Comparison of ENCODE assay signal across 13 cellular contexts in genomic region chr11:47906066-47906465, GRCh38. TPM values are rescaled to one million over a fixed set of nuclear protein-coding genes. Genes with fewer than 3 reads are reported as not detected.
DNase-seq lines count a peak whose midpoint lies in the region; ATAC-seq, FAIRE-seq and TF ChIP-seq lines count a peak whose summit lies in the region.
"Had no signal": no experiment of that assay in that cellular context is flagged by ENCODE, and none has a peak within 500 bp of the region (broad histone marks: within the 10 kb centered on the region; RNA-seq: fewer than 3 reads in every experiment).

No MANE protein-coding gene starts in this region.

- H3K9me3 ChIP-seq in PC-3 (ENCODE audit: low read length) (no peaks in the 10 kb centered on the region), endothelial cell of umbilical vein (replicated peaks; ENCODE audit: control insufficient read depth, insufficient read depth, low read length) (no peaks in the 10 kb centered on the region), upper lobe of right lung (no peaks in the 10 kb centered on the region)

- no peaks in the 10 kb centered on the region for H4K20me1 ChIP-seq in PC-3 (ENCODE audit: low read length)
- H4K20me1 ChIP-seq in endothelial cell of umbilical vein (replicated peaks; ENCODE audit: control insufficient read depth, extremely low read depth, insufficient read depth, low read length), result no peaks in the 10 kb centered on the region
- H4K20me1 ChIP-seq: BLaER1 had no signal

- CTCF ChIA-PET in PC-3 (lab: Charles Lee), result no interaction called here
- CTCF ChIA-PET in endothelial cell of umbilical vein (lab: Charles Lee), result interaction anchor here (0.6 to 2.3 kb wide), 6 partner anchors 11 to 203 kb away, joined by 3 to 8 read pairs (median 3); no protein-coding TSS in a partner anchor

- TF ChIP-seq CTCF in HL-60 (IDR thresholded peaks at IDR 0.05; ENCODE audit: insufficient read depth, low read length) (no peak), PC-3 (conservative IDR thresholded peaks at IDR 0.05; ENCODE audit: low read depth, low read length) (no peak), endothelial cell of umbilical vein (IDR thresholded peaks at IDR 0.05; ENCODE audit: extremely low read depth in 1 of 2, insufficient read depth in 1 of 2, low read depth in 1 of 2, low read length in 2 of 2) (no peak), upper lobe of right lung (IDR thresholded peaks at IDR 0.05) (no peak)

- H3K4me2 ChIP-seq in PC-3 (ENCODE audit: low read length) (no peak overlapping the region), endothelial cell of umbilical vein (ENCODE audit: insufficient read depth, low read length) (peak overlapping the region; percentile 68)
- H3K4me2 ChIP-seq: BLaER1 had no signal

- DNase-seq in HL-60 (ENCODE audit: low read depth in 1 of 2, low spot score in 1 of 2) (no peak), PC-3 (no peak), endothelial cell of umbilical vein (ENCODE audit: low read depth, low spot score) (no peak), upper lobe of right lung (no peak), AML-193 (lab: John Stamatoyannopoulos, UW) (no peak), iPS-NIHi11 (ENCODE audit: low spot score) (no peak)
- no peak for DNase-seq in activated CD4-positive, alpha-beta T cell treated with anti-CD3 and anti-CD28 coated beads, Interleukin-2, amount 50 U/mL, for 4 hours
- DNase-seq: H7, NCI-H1048, NCI-H1694 treated with DMSO at 0.1 percent for 48 hours, NCI-H69, RPMI8226 had no signal

- H3K4me1 ChIP-seq in PC-3 (ENCODE audit: insufficient read depth, low read length), result no peaks in the 10 kb centered on the region
- H3K4me1 ChIP-seq in endothelial cell of umbilical vein (ENCODE audit: control insufficient read depth, extremely low read depth, insufficient read depth, low read length), result peaks cover 15% of the 10 kb centered on the region
- H3K4me1 ChIP-seq in upper lobe of right lung, result peaks cover 16% of the 10 kb centered on the region
- H3K4me1 ChIP-seq: BLaER1 had no signal

- H3K9ac ChIP-seq in PC-3 (ENCODE audit: low read length) (no peak overlapping the region), endothelial cell of umbilical vein (replicated peaks; ENCODE audit: extremely low read depth, insufficient read depth, low read length) (peak overlapping the region; percentile 61)
- H3K9ac ChIP-seq: BLaER1 had no signal

- POLR2A ChIA-PET in PC-3 (lab: Charles Lee; ENCODE audit: unreplicated experiment), result no interaction called here
- POLR2A ChIA-PET in endothelial cell of umbilical vein (lab: Charles Lee), result interaction anchor here (1.8 kb wide), 1 partner anchor 16 kb away, joined by 8 read pairs; no protein-coding TSS in a partner anchor

- intact Hi-C loops in PC-3 (cut with micrococcal nuclease), result no loop called here
- intact Hi-C loops in endothelial cell of umbilical vein (cut with micrococcal nuclease), result no loop called here
- intact Hi-C loops in upper lobe of right lung (cut with DNase I), result no loop called here

- H3K9me2 ChIP-seq in PC-3 (replicated peaks; ENCODE audit: low read length), result no peaks in the 10 kb centered on the region

- H3K27ac ChIP-seq in HL-60 (replicated peaks) (peak overlapping the region; percentile 70), PC-3 (ENCODE audit: low read length) (no peak overlapping the region), endothelial cell of umbilical vein (ENCODE audit: insufficient read depth, low read depth, low read length) (peak overlapping the region; percentile 95), upper lobe of right lung (peak overlapping the region; percentile 36)
- H3K27ac ChIP-seq: BLaER1 had no signal

- no TSS peak for BruUV-seq in PC-3 (replicated peaks; lab: Mats Ljungman, UMichigan)
- BruUV-seq in endothelial cell of umbilical vein (replicated peaks; lab: Mats Ljungman, UMichigan), result TSS peak; percentile 98

- no peak for ATAC-seq in PC-3
- ATAC-seq in upper lobe of right lung, result no peak

- H3K79me2 ChIP-seq in PC-3 (ENCODE audit: low read length) (no peaks in the 10 kb centered on the region), endothelial cell of umbilical vein (ENCODE audit: control insufficient read depth, insufficient read depth, low read length) (no peaks in the 10 kb centered on the region)

- FAIRE-seq in endothelial cell of umbilical vein (lab: Jason Lieb, UNC), result no peak

- H3K9me1 ChIP-seq in endothelial cell of umbilical vein (replicated peaks; ENCODE audit: control insufficient read depth, extremely low read depth, insufficient read depth, low read length), result no peaks in the 10 kb centered on the region

- H3K4me3 ChIP-seq in HL-60 (replicated peaks; ENCODE audit: insufficient read depth, low read length), result no peak overlapping the region
- H3K4me3 ChIP-seq in PC-3 (ENCODE audit: low read length), result no peak overlapping the region
- H3K4me3 ChIP-seq in endothelial cell of umbilical vein (replicated peaks in 1 of 3; ENCODE audit: insufficient read depth in 1 of 3, low read depth in 1 of 3, low read length in 3 of 3), result no peak overlapping the region
- no peak overlapping the region for H3K4me3 ChIP-seq in upper lobe of right lung
- H3K4me3 ChIP-seq: BLaER1 had no signal

- no peak for TF ChIP-seq POLR2A in endothelial cell of umbilical vein (IDR thresholded peaks at IDR 0.05; ENCODE audit: low read depth, low read length)

- H2AFZ ChIP-seq in PC-3 (ENCODE audit: low read length) (0 out of 2 replicates have a peak overlapping the region, but pooled peaks have one; percentile 26), endothelial cell of umbilical vein (ENCODE audit: low read depth, low read length) (peak overlapping the region; percentile 5)

- no peaks in the 10 kb centered on the region for H3F3A ChIP-seq in PC-3 (ENCODE audit: low read length, unreplicated experiment)

- no peaks in the 10 kb centered on the region for H3K36me3 ChIP-seq in PC-3 (ENCODE audit: low read depth, low read length)
- no peaks in the 10 kb centered on the region for H3K36me3 ChIP-seq in endothelial cell of umbilical vein (ENCODE audit: control insufficient read depth in 2 of 2, extremely low read depth in 1 of 2, insufficient read depth in 2 of 2, low read length in 2 of 2)
- no peaks in the 10 kb centered on the region for H3K36me3 ChIP-seq in upper lobe of right lung
- H3K36me3 ChIP-seq: BLaER1 had no signal

- dilution Hi-C loops in endothelial cell of umbilical vein (cut with MboI; ENCODE audit: extremely low pct_ligation_motif_present, low sequenced_read_pairs), result no loop called here

- no peaks in the 10 kb centered on the region for H3K27me3 ChIP-seq in HL-60 (ENCODE audit: insufficient read depth, poor library complexity, severe bottlenecking)
- no peaks in the 10 kb centered on the region for H3K27me3 ChIP-seq in PC-3 (ENCODE audit: low read length)
- no peaks in the 10 kb centered on the region for H3K27me3 ChIP-seq in endothelial cell of umbilical vein (ENCODE audit: control insufficient read depth in 2 of 2, insufficient read depth in 2 of 2, low read length in 2 of 2)
- no peaks in the 10 kb centered on the region for H3K27me3 ChIP-seq in upper lobe of right lung
- H3K27me3 ChIP-seq: BLaER1 had no signal

TF ChIP-seq in endothelial cell of umbilical vein, 7 proteins besides CTCF, POLR2A, EP300 and RAD21:
- TF ChIP-seq EZH2 (IDR thresholded peaks at IDR 0.05; ENCODE audit: borderline replicate concordance, low read depth, low read length, severe bottlenecking) (no peak), FOS (IDR thresholded peaks at IDR 0.05; ENCODE audit: borderline replicate concordance, insufficient read depth, low read length) (no peak), MAX (IDR thresholded peaks at IDR 0.05; ENCODE audit: insufficient read depth, insufficient read length) (no peak), GATA2 (IDR thresholded peaks at IDR 0.05; ENCODE audit: insufficient read depth, insufficient read length, low read depth, low read length) (no peak), JUN (IDR thresholded peaks at IDR 0.05; ENCODE audit: borderline replicate concordance, insufficient read depth, insufficient read length, low read depth) (no peak), MYC (IDR thresholded peaks at IDR 0.05; ENCODE audit: low read depth, low read length) (no peak), POLR2AphosphoS5 (IDR thresholded peaks at IDR 0.05; ENCODE audit: insufficient read depth, low read depth, low read length) (no peak)

RNA-seq across cellular contexts. Expression of gene NUP160, which starts 57.9 kb away (rescaled TPM):
- total RNA-seq in PC-3 (2014; rRNA removed) (23.0 and 25.9 TPM in 2 replicates), endothelial cell of umbilical vein (35.1 and 39.6 TPM in 2 replicates), upper lobe of right lung (40.4 TPM)
- 12.5 and 15.4 TPM in 2 replicates for polyA plus RNA-seq in endothelial cell of umbilical vein
- 13.1 and 13.8 TPM in 2 replicates for polyA plus RNA-seq in endothelial cell of umbilical vein (2011; cell fraction: cytosol; rRNA removed)
- polyA plus RNA-seq in endothelial cell of umbilical vein (2011; cell fraction: nucleus; rRNA removed), result 33.6 and 39.7 TPM in 2 replicates
- polyA plus RNA-seq in endothelial cell of umbilical vein (2012), result 23.2 and 29.1 TPM in 2 replicates
- polyA minus RNA-seq in endothelial cell of umbilical vein, result 55.8 and 62.2 TPM in 2 replicates
- 145 TPM for polyA minus RNA-seq in endothelial cell of umbilical vein (2011; cell fraction: cytosol; rRNA and poly(A)+ RNA removed)
- 38.5 and 63.1 TPM in 2 replicates for polyA minus RNA-seq in endothelial cell of umbilical vein (2011; cell fraction: nucleus; rRNA and poly(A)+ RNA removed)
